8 cellular contexts compared by ENCODE assay signal in the genomic region with DNA sequence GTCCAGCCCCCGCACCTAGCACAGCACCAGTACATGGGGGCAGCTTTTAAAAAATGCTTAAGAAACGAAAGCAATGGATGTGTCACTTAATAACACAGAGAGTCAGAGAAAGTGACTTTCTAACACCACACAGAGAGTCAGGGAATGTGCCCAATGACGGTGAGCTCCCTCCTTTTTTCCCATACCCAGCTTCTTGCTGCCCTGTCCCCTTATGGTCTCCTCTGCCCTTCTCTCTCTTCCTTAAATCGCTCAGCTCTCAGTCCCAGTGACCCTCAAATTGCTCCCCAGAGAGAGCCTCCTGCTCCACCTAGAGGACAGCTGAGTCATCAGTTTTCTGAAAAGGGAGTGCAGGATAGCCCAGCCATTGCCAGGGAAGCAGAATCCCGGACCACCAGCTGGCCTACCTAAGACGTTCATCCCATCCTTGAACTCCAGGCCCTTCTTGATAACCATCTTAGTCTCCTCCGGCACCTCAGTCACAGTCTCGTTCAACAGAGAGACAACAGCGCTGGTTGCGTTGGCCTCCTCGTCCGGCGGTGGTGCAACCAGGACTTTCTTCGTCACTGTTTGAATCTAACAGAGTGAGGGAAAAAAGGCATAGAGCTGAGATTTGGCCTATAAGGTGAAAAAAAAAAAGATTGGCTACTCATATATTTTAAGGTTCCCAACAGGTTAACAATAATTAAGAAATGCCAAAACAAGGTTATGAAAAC.
DNase-seq lines count a peak whose midpoint lies in the region; ATAC-seq, FAIRE-seq and TF ChIP-seq lines count a peak whose summit lies in the region.

No MANE protein-coding gene starts in this region.

- 72 to 80% (median 77%) methylated on average over 14 of the region's 14 CpGs for WGBS in heart left ventricle, 4 donors

- peak overlapping the region in 1 of 12 donors; percentile 95 for H3K27ac ChIP-seq in heart left ventricle

- FAIRE-seq in bronchial epithelial cell (lab: Jason Lieb, UNC): no peak

- no peaks in the 10 kb centered on the region for H3K36me3 Mint-ChIP-seq in memory B cell

- intact Hi-C loops in heart left ventricle (cut with DNase I): loop anchor here in 5 of 10 donors (5.0 to 10.0 kb wide), 5 partner anchors 59 to 384 kb away; no protein-coding TSS in a partner anchor
- intact Hi-C loops in cardiac septum (cut with DNase I): loop anchor here (5.0 kb wide), 2 partner anchors 86 to 379 kb away; no protein-coding TSS in a partner anchor

- H3K27me3 ChIP-seq in heart left ventricle: no peaks in the 10 kb centered on the region
- no peaks in the 10 kb centered on the region for H3K27me3 ChIP-seq in bronchial epithelial cell (ENCODE audit: control insufficient read depth, insufficient read depth, low read length)

- TF ChIP-seq CTCF in heart left ventricle (IDR thresholded peaks at IDR 0.05): peak in 9 of 12 donors; percentile 16 to 52 (median 23)
- peak; percentile 43 for TF ChIP-seq CTCF in bronchial epithelial cell (IDR thresholded peaks at IDR 0.05; ENCODE audit: insufficient read depth, low read length, severe bottlenecking)

- no peak for DNase-seq in heart left ventricle
- no peak for DNase-seq in cardiac septum (ENCODE audit: low spot score)
- DNase-seq in T follicular helper cell (ENCODE audit: low read depth): peak; percentile 12
- peak; percentile 34 for DNase-seq in bronchial epithelial cell (ENCODE audit: low read depth)
- DNase-seq in memory B cell (ENCODE audit: low spot score in 2 of 2): peak; percentile 17 to 19
- no peak for DNase-seq in NCI-H146 treated with DMSO at 0.1 percent for 48 hours (lab: John Stamatoyannopoulos, UW; ENCODE audit: unreplicated experiment)

- no peaks in the 10 kb centered on the region for H3K27me3 Mint-ChIP-seq in memory B cell

- H3K4me3 ChIP-seq in heart left ventricle (no peak overlapping the region), bronchial epithelial cell (ENCODE audit: low read depth, low read length) (no peak overlapping the region)

- H3K4me3 Mint-ChIP-seq in memory B cell: peak overlapping the region; percentile 70

- H3K36me3 ChIP-seq in heart left ventricle (no peaks in the 10 kb centered on the region), bronchial epithelial cell (ENCODE audit: control insufficient read depth, insufficient read depth, low read length) (no peaks in the 10 kb centered on the region)

- peaks cover 0 to 70% (median 2%) of the 10 kb centered on the region in 12 donors for H3K4me1 ChIP-seq in heart left ventricle

- peak overlapping the region; percentile 51 for H3K27ac Mint-ChIP-seq in memory B cell

- no peak for TF ChIP-seq POLR2A in heart left ventricle (IDR thresholded peaks at IDR 0.05)

- H3K9me3 ChIP-seq in heart left ventricle: no peaks in the 10 kb centered on the region

- peak in 3 of 4 donors; percentile 48 to 60 (median 59) for ATAC-seq in heart left ventricle
- peak; percentile 74 for ATAC-seq in HG03432 (IDR thresholded peaks at IDR 0.05; ENCODE audit: unreplicated experiment)
- ATAC-seq in memory B cell (ENCODE audit: low read depth): peak; percentile 73
- no peak for ATAC-seq in GM18498 (IDR thresholded peaks at IDR 0.05; ENCODE audit: unreplicated experiment)

- H3K9me3 Mint-ChIP-seq in memory B cell: no peaks in the 10 kb centered on the region

- H3K4me1 Mint-ChIP-seq in memory B cell: peaks cover 24% of the 10 kb centered on the region

Comparison
In these comparisons a context has a peak if more than half of its experiments do, and no peak if none do; other contexts are left out.
1. DNase-seq: peak in T follicular helper cell (single experiment), bronchial epithelial cell (single experiment) and memory B cell (2 of 2); none in heart left ventricle (0 of 5), cardiac septum (single experiment) and NCI-H146 treated with DMSO at 0.1 percent for 48 hours (single experiment).